In genomic region chr22:29767289-29768051, GRCh38 we compare ENCODE assay signal across 8 cellular contexts. TPM values are rescaled to one million over a fixed set of nuclear protein-coding genes. Genes with fewer than 3 reads are reported as not detected.
DNase-seq lines count a peak whose midpoint lies in the region; ATAC-seq and TF ChIP-seq lines count a peak whose summit lies in the region.

TSS of gene UQCR10 (plus strand) at chr22:29767369. CDS start at chr22:29767399, 30 bp downstream.

- no peaks in the 10 kb centered on the region for H3K27me3 Mint-ChIP-seq in CD8-positive, alpha-beta T cell (ENCODE audit: low read depth)
- H3K27me3 Mint-ChIP-seq in endothelial cell (ENCODE audit: unreplicated experiment) (peaks cover 3% of the 10 kb centered on the region), mesothelial cell of epicardium (ENCODE audit: low read depth) (no peaks in the 10 kb centered on the region)

- no peaks in the 10 kb centered on the region for H3K27me3 ChIP-seq in CD8-positive, alpha-beta T cell (ENCODE audit: insufficient read depth, low read length)

- peaks cover 23% of the 10 kb centered on the region for H3K4me1 ChIP-seq in CD8-positive, alpha-beta T cell (ENCODE audit: insufficient read depth, low read length)

- no peaks in the 10 kb centered on the region for H3K9me3 ChIP-seq in CD8-positive, alpha-beta T cell (ENCODE audit: low read length)

- H3K36me3 ChIP-seq in CD8-positive, alpha-beta T cell (ENCODE audit: insufficient read depth, low read length) = peaks cover 12% of the 10 kb centered on the region

- H3K36me3 Mint-ChIP-seq in CD8-positive, alpha-beta T cell = peaks cover 38% of the 10 kb centered on the region
- H3K36me3 Mint-ChIP-seq in endothelial cell (ENCODE audit: low read depth, unreplicated experiment) (peaks cover 4% of the 10 kb centered on the region), mesothelial cell of epicardium (peaks cover 17% of the 10 kb centered on the region)

- peak; percentile 77 to 96 (median 91) for DNase-seq in CD8-positive, alpha-beta T cell
- DNase-seq in HPDE6-E6E7 (ENCODE audit: extremely low spot score) (peak; percentile 86), NOMO-1 treated with DMSO at 0.1 percent for 48 hours (lab: John Stamatoyannopoulos, UW; ENCODE audit: unreplicated experiment) (peak; percentile 88), endothelial cell (ENCODE audit: low spot score) (peak; percentile 89), mesothelial cell of epicardium (ENCODE audit: low spot score in 2 of 2, unreplicated experiment in 2 of 2) (peak; percentile 88 to 95)
- peak; percentile 78 for DNase-seq in activated CD8-positive, alpha-beta memory T cell treated with anti-CD3 and anti-CD28 coated beads, Interleukin-2, amount 50 U/mL, for 1 hour (ENCODE audit: extremely low read depth)
- peak; percentile 79 to 86 for DNase-seq in stimulated activated CD8-positive, alpha-beta memory T cell treated with anti-CD3 and anti-CD28 coated beads, Interleukin-15, amount 100 ng/mL, for 4 hours (ENCODE audit: low read depth in 2 of 2)

- peak within 1 kb of the TSS; percentile 100 for H3K4me3 Mint-ChIP-seq in CD8-positive, alpha-beta T cell
- H3K4me3 Mint-ChIP-seq in endothelial cell (ENCODE audit: unreplicated experiment) (peak within 1 kb of the TSS; percentile 100), mesothelial cell of epicardium (peak within 1 kb of the TSS; percentile 100)

- peak within 1 kb of the TSS; percentile 98 for H3K27ac Mint-ChIP-seq in CD8-positive, alpha-beta T cell
- H3K27ac Mint-ChIP-seq in endothelial cell (ENCODE audit: unreplicated experiment) (peak within 1 kb of the TSS; percentile 96), mesothelial cell of epicardium (peak within 1 kb of the TSS; percentile 99)

- intact Hi-C loops in CD8-positive, alpha-beta T cell (cut with DNase I, micrococcal nuclease) = loop anchor here (1.0 to 10.0 kb wide), 13 partner anchors 71 to 1985 kb away; partner anchors contain the start of genes MTMR3 (in 2 of the 2), ASCC2 (in 1 of the 2), DEPDC5 (in 1 of the 2) and DRG1 (in 1 of the 2)

- peak within 1 kb of the TSS; percentile 83 for H3K4me3 ChIP-seq in CD8-positive, alpha-beta T cell (ENCODE audit: low read depth, low read length)

- TF ChIP-seq CTCF in CD8-positive, alpha-beta T cell (IDR thresholded peaks at IDR 0.05) = no peak
- TF ChIP-seq CTCF in endothelial cell (IDR thresholded peaks at IDR 0.05; ENCODE audit: unreplicated experiment) (no peak), mesothelial cell of epicardium (IDR thresholded peaks at IDR 0.05; ENCODE audit: unreplicated experiment) (no peak)

- no peaks in the 10 kb centered on the region for H3K9me3 Mint-ChIP-seq in CD8-positive, alpha-beta T cell
- H3K9me3 Mint-ChIP-seq in endothelial cell (ENCODE audit: unreplicated experiment) (no peaks in the 10 kb centered on the region), mesothelial cell of epicardium (no peaks in the 10 kb centered on the region)

- peak; percentile 80 for ATAC-seq in CD8-positive, alpha-beta T cell
- peak; percentile 52 for ATAC-seq in GM19463 (IDR thresholded peaks at IDR 0.05; ENCODE audit: unreplicated experiment)

- H3K4me1 Mint-ChIP-seq in CD8-positive, alpha-beta T cell (ENCODE audit: low read depth) = peaks cover 41% of the 10 kb centered on the region
- H3K4me1 Mint-ChIP-seq in endothelial cell (ENCODE audit: unreplicated experiment) (peaks cover 24% of the 10 kb centered on the region), mesothelial cell of epicardium (peaks cover 24% of the 10 kb centered on the region)

- POLR2A ChIA-PET in CD8-positive, alpha-beta T cell (lab: Charles Lee) = interaction anchor here (0.9 to 1.7 kb wide), 3 partner anchors 8 to 116 kb away, joined by 4 to 7 read pairs (median 5); partner anchors contain the start of gene ASCC2

- CTCF ChIA-PET in CD8-positive, alpha-beta T cell (lab: Charles Lee) = no interaction called here

- H3K27ac ChIP-seq in CD8-positive, alpha-beta T cell (ENCODE audit: low read depth, low read length) = peak within 1 kb of the TSS; percentile 72

RNA-seq across cellular contexts. Expression of gene UQCR10, which starts in this region (rescaled TPM):
- 10 to 100 TPM; 24.5 to 29.4 TPM for total RNA-seq in CD8-positive, alpha-beta T cell
- total RNA-seq in endothelial cell (ENCODE audit: unreplicated experiment) (84.6 TPM), mesothelial cell of epicardium (72.9 to 88.1 TPM (median 76.6 TPM) in 3 replicates)

Comparison
In these comparisons a context has a peak if more than half of its experiments do, and no peak if none do; other contexts are left out.
1. Peak in every context shown above with its lines: DNase-seq, ATAC-seq, H3K4me3 ChIP-seq and H3K27ac ChIP-seq.